ENCODE assay signal across 35 cellular contexts in genomic region chr9:110059461-110059860, GRCh38.
DNase-seq lines count a peak whose midpoint lies in the region; ATAC-seq, FAIRE-seq and TF ChIP-seq lines count a peak whose summit lies in the region.
"Had no signal": no experiment of that assay in that cellular context is flagged by ENCODE, and none has a peak within 500 bp of the region (broad histone marks: within the 10 kb centered on the region; RNA-seq: fewer than 3 reads in every experiment).

No MANE protein-coding gene starts in this region.

- H3K4me1 ChIP-seq in heart left ventricle (peaks cover 0 to 55% (median 42%) of the 10 kb centered on the region in 12 donors), tibial artery (peaks cover 0 to 23% (median 4%) of the 10 kb centered on the region in 4 donors)

- H3K9me3 ChIP-seq in heart left ventricle (no peaks in the 10 kb centered on the region), tibial artery (no peaks in the 10 kb centered on the region)
- H3K9me3 ChIP-seq: ascending aorta, ovary, transverse colon had no signal

- H3K9me3 Mint-ChIP-seq in chondrocyte (ENCODE audit: low read depth) (no peaks in the 10 kb centered on the region), memory B cell (no peaks in the 10 kb centered on the region)
- H3K9me3 Mint-ChIP-seq: CD8-positive, alpha-beta T cell; dendritic cell treated with granulocyte-macrophage colony-stimulating factor and Interleukin-4, amounts not matched to agents 40 ng/mL and 50 ng/mL, for 4 days; natural killer cell; stimulated activated naive CD8-positive, alpha-beta T cell treated with anti-CD3 and anti-CD28 coated beads, Interleukin-15, amount 100 ng/mL, for 72 hours had no signal

- TF ChIP-seq POLR2A in heart left ventricle (IDR thresholded peaks at IDR 0.05) = no peak

- TF ChIP-seq CTCF in heart left ventricle (IDR thresholded peaks at IDR 0.05) (no peak), chondrocyte (IDR thresholded peaks at IDR 0.05) (no peak), tibial artery (IDR thresholded peaks at IDR 0.05) (no peak)

- 43 to 57% (median 48%) methylated on average over 1 of the region's 1 CpG for WGBS in heart left ventricle, 4 donors

- H3K27ac ChIP-seq in heart left ventricle (peak overlapping the region in 4 of 12 donors; percentile 14 to 60 (median 20)), tibial artery (peak overlapping the region; percentile 2 to 10)
- H3K27ac ChIP-seq: ovary, RWPE1, transverse colon had no signal

- ATAC-seq in heart left ventricle = peak in 3 of 4 donors; percentile 29 to 66 (median 47)
- ATAC-seq in Right ventricle myocardium inferior = no peak
- ATAC-seq in memory B cell (ENCODE audit: low read depth) = no peak
- no peak for ATAC-seq in HG03342 (IDR thresholded peaks at IDR 0.05; ENCODE audit: unreplicated experiment)
- ATAC-seq: CD8-positive, alpha-beta T cell; natural killer cell; stimulated activated naive CD8-positive, alpha-beta T cell treated with anti-CD3 and anti-CD28 coated beads, Interleukin-15, amount 100 ng/mL, for 72 hours had no signal

- H3K4me3 ChIP-seq in heart left ventricle = no peak overlapping the region
- H3K4me3 ChIP-seq in tibial artery = no peak overlapping the region
- H3K4me3 ChIP-seq: ascending aorta, ovary, transverse colon had no signal

- no peak for FAIRE-seq in GM19239 (lab: Jason Lieb, UNC)
- FAIRE-seq: endometrium had no signal

- no peaks in the 10 kb centered on the region for H3K27me3 Mint-ChIP-seq in chondrocyte (ENCODE audit: low read depth)
- no peaks in the 10 kb centered on the region for H3K27me3 Mint-ChIP-seq in memory B cell
- H3K27me3 Mint-ChIP-seq: dendritic cell treated with granulocyte-macrophage colony-stimulating factor and Interleukin-4, amounts not matched to agents 40 ng/mL and 50 ng/mL, for 4 days; stimulated activated naive CD8-positive, alpha-beta T cell treated with anti-CD3 and anti-CD28 coated beads, Interleukin-15, amount 100 ng/mL, for 72 hours had no signal

- H3K36me3 ChIP-seq in heart left ventricle (peaks cover 0 to 22% (median 0%) of the 10 kb centered on the region in 9 donors), tibial artery (no peaks in the 10 kb centered on the region)
- H3K36me3 ChIP-seq: ascending aorta, ovary, transverse colon had no signal

- no peak overlapping the region for H3K4me3 Mint-ChIP-seq in chondrocyte (ENCODE audit: unreplicated experiment)
- no peak overlapping the region for H3K4me3 Mint-ChIP-seq in memory B cell
- H3K4me3 Mint-ChIP-seq: activated naive CD8-positive, alpha-beta T cell; CD8-positive, alpha-beta T cell; dendritic cell treated with granulocyte-macrophage colony-stimulating factor and Interleukin-4, amounts not matched to agents 40 ng/mL and 50 ng/mL, for 4 days; natural killer cell; stimulated activated naive CD8-positive, alpha-beta T cell treated with anti-CD3 and anti-CD28 coated beads, Interleukin-15, amount 100 ng/mL, for 72 hours had no signal

- intact Hi-C loops in heart left ventricle (cut with DNase I) = loop anchor here in 7 of 10 donors (2.0 to 10.0 kb wide), 9 partner anchors 62 to 485 kb away; no protein-coding TSS in a partner anchor
- intact Hi-C loops in Right ventricle myocardium inferior (cut with DNase I) = loop anchor here (5.0 kb wide), 1 partner anchor 87 kb away; no protein-coding TSS in a partner anchor
- intact Hi-C loops in tibial artery (cut with DNase I; ENCODE audit: low total_unique reads) = loop anchor here (10.0 kb wide), 1 partner anchor 95 kb away; no protein-coding TSS in a partner anchor

- H3K27me3 ChIP-seq in heart left ventricle (no peaks in the 10 kb centered on the region), tibial artery (no peaks in the 10 kb centered on the region)
- H3K27me3 ChIP-seq: ascending aorta, ovary, transverse colon had no signal

- H3K27ac Mint-ChIP-seq in chondrocyte (ENCODE audit: unreplicated experiment) = peak overlapping the region; percentile 71
- peak overlapping the region; percentile 80 for H3K27ac Mint-ChIP-seq in memory B cell
- H3K27ac Mint-ChIP-seq: activated naive CD8-positive, alpha-beta T cell; CD8-positive, alpha-beta T cell; natural killer cell; stimulated activated naive CD8-positive, alpha-beta T cell treated with anti-CD3 and anti-CD28 coated beads, Interleukin-15, amount 100 ng/mL, for 72 hours had no signal

- peaks cover 2% of the 10 kb centered on the region for H3K36me3 Mint-ChIP-seq in chondrocyte (ENCODE audit: low read depth)
- peaks cover 28% of the 10 kb centered on the region for H3K36me3 Mint-ChIP-seq in memory B cell
- H3K36me3 Mint-ChIP-seq: CD8-positive, alpha-beta T cell; natural killer cell had no signal

- DNase-seq in heart left ventricle = peak in 1 of 5 donors; percentile 38
- DNase-seq in Right ventricle myocardium inferior (ENCODE audit: missing footprints) = no peak
- no peak for DNase-seq in chondrocyte (ENCODE audit: low spot score)
- no peak for DNase-seq in memory B cell (ENCODE audit: low spot score in 2 of 2)
- DNase-seq in tibial artery = no peak
- DNase-seq in HT-29 (ENCODE audit: low spot score) = no peak
- DNase-seq in GM19239 (ENCODE audit: insufficient read length, low spot score) = no peak
- DNase-seq: 8988T; activated CD4-positive, alpha-beta T cell treated with anti-CD3 and anti-CD28 coated beads, Interleukin-2, amount 50 U/mL, for 4 hours; activated CD4-positive, CD25-positive, alpha-beta regulatory T cell; activated CD8-positive, alpha-beta memory T cell treated with anti-CD3 and anti-CD28 coated beads, Interleukin-2, amount 50 U/mL, for 4 hours; AML-193; caudate nucleus; CD8-positive, alpha-beta T cell; DMS 273 treated with DMSO at 0.1 percent for 48 hours; GOT3; Karpas-422; left colon; midbrain; MV-4-11; natural killer cell; NCI-H1694; NCI-H774; ovary; stimulated activated CD4-positive, alpha-beta T cell treated with anti-CD3 and anti-CD28 coated beads, Interleukin-12 subunit alpha, Interleukin-12 subunit beta, amount 100 ng/mL, for 4 hours; stimulated activated CD4-positive, alpha-beta T cell treated with anti-CD3 and anti-CD28 coated beads, Interleukin-4, amount 100 ng/mL, for 24 hours; stimulated activated naive CD8-positive, alpha-beta T cell treated with anti-CD3 and anti-CD28 coated beads, Interleukin-15, amount 100 ng/mL, for 72 hours; T1000; transverse colon had no signal

- H3K4me1 Mint-ChIP-seq in chondrocyte (ENCODE audit: low read depth) (peaks cover 29% of the 10 kb centered on the region), memory B cell (peaks cover 64% of the 10 kb centered on the region)
- H3K4me1 Mint-ChIP-seq: natural killer cell; stimulated activated naive CD8-positive, alpha-beta T cell treated with anti-CD3 and anti-CD28 coated beads, Interleukin-15, amount 100 ng/mL, for 72 hours had no signal

Comparison
In these comparisons a context has a peak if more than half of its experiments do, and no peak if none do; other contexts are left out.
1. ATAC-seq: peak in heart left ventricle (3 of 4); none in Right ventricle myocardium inferior (single experiment), memory B cell (single experiment) and HG03342 (single experiment).